Comparison of ENCODE assay signal across 19 cellular contexts in the genomic region with DNA sequence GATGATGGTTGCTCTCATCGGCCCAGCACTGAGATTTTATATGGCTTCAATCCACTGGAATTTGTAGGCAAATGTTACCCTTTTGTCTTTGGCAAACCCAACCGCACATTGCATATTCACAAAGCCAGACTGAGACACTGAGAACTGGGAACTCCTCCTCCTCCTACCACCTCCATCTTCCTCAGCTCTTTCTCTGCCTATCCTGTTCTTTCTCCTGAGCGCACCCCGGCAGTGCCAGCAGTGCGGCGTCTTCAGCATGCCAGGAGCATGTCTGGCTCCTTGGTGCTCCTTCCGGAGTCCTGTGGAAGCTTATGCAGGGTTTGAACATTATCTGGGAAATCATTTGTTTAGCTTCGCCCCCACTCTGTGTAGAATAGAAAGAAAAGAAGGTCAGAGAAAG. TPM values are rescaled to one million over a fixed set of nuclear protein-coding genes. Genes with fewer than 3 reads are reported as not detected.
DNase-seq lines count a peak whose midpoint lies in the region; ATAC-seq, FAIRE-seq and TF ChIP-seq lines count a peak whose summit lies in the region.
"Had no signal": no experiment of that assay in that cellular context is flagged by ENCODE, and none has a peak within 500 bp of the region (broad histone marks: within the 10 kb centered on the region; RNA-seq: fewer than 3 reads in every experiment).

No MANE protein-coding gene starts in this region.

- no peak overlapping the region for H4K8ac ChIP-seq in IMR-90 (ENCODE audit: low read depth in 2 of 2, low read length in 2 of 2)

- H2BK120ac ChIP-seq in IMR-90 (ENCODE audit: low read depth, low read length) = peak overlapping the region; percentile 8; the same call in 1 of the 2 replicates

- DNase-seq in IMR-90 (no peak), bronchial epithelial cell (ENCODE audit: low read depth) (no peak), middle frontal gyrus (ENCODE audit: extremely low spot score, low spot score) (peak; percentile 29), posterior cingulate gyrus (peak in 8 of 10 donors; percentile 37 to 92 (median 66)), MCF 10A (ENCODE audit: unreplicated experiment) (no peak), lower leg skin (ENCODE audit: low spot score in 2 of 2) (no peak)
- DNase-seq in activated T-cell treated with anti-CD3 and anti-CD28 coated beads, Interleukin-2, amount 50 U/mL, for 1 hour = no peak
- DNase-seq: BE2C; CD4-positive, alpha-beta memory T cell; DMS153; DND-41; GDM1; HCEC 1CT; HFFc6 had no signal

- CTCF ChIA-PET in IMR-90 (lab: Yijun Ruan, JAX) = no interaction called here
- CTCF ChIA-PET in MCF 10A (lab: Yijun Ruan, JAX) = interaction anchor here (0.6 to 0.7 kb wide), 2 partner anchors 23 to 157 kb away, joined by 3 read pairs; no protein-coding TSS in a partner anchor

- ATAC-seq in IMR-90 (ENCODE audit: low read depth) (no peak), HG03175 (IDR thresholded peaks at IDR 0.05; ENCODE audit: unreplicated experiment) (no peak)

- H4K20me1 ChIP-seq in IMR-90 (ENCODE audit: insufficient read depth, low read length) = no peaks in the 10 kb centered on the region

- peak; percentile 18 for FAIRE-seq in bronchial epithelial cell (lab: Jason Lieb, UNC)
- FAIRE-seq: A204.1, D721Med, GM12892 had no signal

- H3K79me1 ChIP-seq in IMR-90 (ENCODE audit: low read depth in 1 of 2, low read length in 2 of 2) = no peaks in the 10 kb centered on the region

- peak overlapping the region; percentile 8; the same call in 1 of the 2 replicates for H2BK20ac ChIP-seq in IMR-90 (ENCODE audit: low read depth, low read length)

- intact Hi-C loops in IMR-90 (cut with micrococcal nuclease) = loop anchor here (5.0 kb wide), 1 partner anchor 35 kb away; no protein-coding TSS in a partner anchor
- intact Hi-C loops in posterior cingulate gyrus (cut with DNase I) = no loop called here
- intact Hi-C loops in MCF 10A (cut with micrococcal nuclease) = no loop called here
- intact Hi-C loops in lower leg skin (cut with DNase I; ENCODE audit: low total_unique reads) = no loop called here

- H3K4me3 Mint-ChIP-seq in MCF 10A (ENCODE audit: unreplicated experiment) = no peak overlapping the region
- H3K4me3 Mint-ChIP-seq: CD4-positive, alpha-beta memory T cell; HFFc6 had no signal

- peaks cover 34% of the 10 kb centered on the region for H3K27me3 Mint-ChIP-seq in MCF 10A (ENCODE audit: insufficient read depth, unreplicated experiment)

- H3K9me1 ChIP-seq in IMR-90 (ENCODE audit: insufficient read depth, low read length) = no peaks in the 10 kb centered on the region; the same call in none of the 2 replicates

- H2AK5ac ChIP-seq in IMR-90 (ENCODE audit: low read depth, low read length) = peak overlapping the region; percentile 31; the same call in 1 of the 2 replicates

- H3K23ac ChIP-seq in IMR-90 (ENCODE audit: low read depth, low read length) = no peak overlapping the region

- H2AK9ac ChIP-seq in IMR-90 (replicated peaks; ENCODE audit: low read depth, low read length, poor library complexity) = no peak overlapping the region

- H3K27ac ChIP-seq in IMR-90 (ENCODE audit: insufficient read depth, low read length) = no peak overlapping the region
- H3K27ac ChIP-seq: C4-2B had no signal

- H4K91ac ChIP-seq in IMR-90 (ENCODE audit: insufficient read depth, low read depth, low read length) = no peak overlapping the region; the same call in 1 of the 2 replicates

- H3K18ac ChIP-seq in IMR-90 (ENCODE audit: low read depth, low read length) = no peak overlapping the region

- H3K4me3 ChIP-seq in IMR-90 (ENCODE audit: insufficient read depth, low read depth, low read length) = no peak overlapping the region
- no peak overlapping the region for H3K4me3 ChIP-seq in bronchial epithelial cell (ENCODE audit: low read depth, low read length)
- no peak overlapping the region for H3K4me3 ChIP-seq in lower leg skin (ENCODE audit: low read depth, poor library complexity, severe bottlenecking)

- no peak overlapping the region for H4K5ac ChIP-seq in IMR-90 (ENCODE audit: low read depth, low read length)

- H3K36me3 Mint-ChIP-seq in MCF 10A (ENCODE audit: insufficient read depth, unreplicated experiment) = no peaks in the 10 kb centered on the region
- H3K36me3 Mint-ChIP-seq: CD4-positive, alpha-beta memory T cell had no signal

- TF ChIP-seq POLR2A in IMR-90 (IDR thresholded peaks at IDR 0.05; ENCODE audit: low read depth, low read length) = no peak
- no peak for TF ChIP-seq POLR2A in lower leg skin (IDR thresholded peaks at IDR 0.05)

- H3K9me3 Mint-ChIP-seq in MCF 10A (ENCODE audit: unreplicated experiment) = no peaks in the 10 kb centered on the region

- BruUV-seq in IMR-90 (replicated peaks; lab: Mats Ljungman, UMichigan) (no TSS peak), MCF 10A (replicated peaks; lab: Mats Ljungman, UMichigan) (no TSS peak)

- no peak overlapping the region for H2BK15ac ChIP-seq in IMR-90 (ENCODE audit: low read depth, low read length)

- H3K9ac ChIP-seq in IMR-90 (ENCODE audit: low read depth, low read length) = no peak overlapping the region

- H3K4me2 ChIP-seq in IMR-90 (ENCODE audit: low read depth, low read length) = no peak overlapping the region

- dilution Hi-C loops in IMR-90 (cut with HindIII; ENCODE audit: low sequenced_read_pairs, unreplicated experiment) = no loop called here

- POLR2A ChIA-PET in IMR-90 (lab: Charles Lee; ENCODE audit: unreplicated experiment) = no interaction called here
- POLR2A ChIA-PET in MCF 10A (lab: Yijun Ruan, JAX) = no interaction called here

- no peak for TF ChIP-seq RAD21 in IMR-90 (IDR thresholded peaks at IDR 0.05; ENCODE audit: low read length)

- no peak overlapping the region for H3K27ac Mint-ChIP-seq in MCF 10A (ENCODE audit: low read depth, unreplicated experiment)
- H3K27ac Mint-ChIP-seq: CD4-positive, alpha-beta memory T cell; HFFc6 had no signal

- TF ChIP-seq CTCF in IMR-90 (conservative IDR thresholded peaks at IDR 0.05; ENCODE audit: low read depth, low read length) (no peak), bronchial epithelial cell (IDR thresholded peaks at IDR 0.05; ENCODE audit: insufficient read depth, low read length, severe bottlenecking) (no peak), MCF 10A (IDR thresholded peaks at IDR 0.05; ENCODE audit: unreplicated experiment) (no peak), lower leg skin (IDR thresholded peaks at IDR 0.05) (no peak)

- no peak overlapping the region for H3K56ac ChIP-seq in IMR-90 (ENCODE audit: extremely low read depth, insufficient read depth, low read length)

- H2BK5ac ChIP-seq in IMR-90 (ENCODE audit: low read depth, low read length, poor library complexity, severe bottlenecking) = no peak overlapping the region

- H3K14ac ChIP-seq in IMR-90 (replicated peaks; ENCODE audit: low read depth, low read length) = no peak overlapping the region

- 100% methylated on average over 2 of the region's 8 CpGs; no CpG with 5 or more reads in 1 of the 2 experiments for whole genome bisulfite sequencing in IMR-90 (ENCODE audit: extremely low coverage in 2 of 2, insufficient read length in 1 of 2), 2 experiments
- 88 to 97% methylated on average over 8 of the region's 8 CpGs for WGBS in lower leg skin, 2 donors

- no peaks in the 10 kb centered on the region; the same call in 1 of the 2 replicates for H3K9me3 ChIP-seq in IMR-90 (ENCODE audit: control insufficient read depth, insufficient read depth, low read length)
- H3K9me3 ChIP-seq: BE2C had no signal

- H3K36me3 ChIP-seq in IMR-90 (ENCODE audit: control insufficient read depth, insufficient read depth, low read length) (no peaks in the 10 kb centered on the region), bronchial epithelial cell (ENCODE audit: control insufficient read depth, insufficient read depth, low read length) (no peaks in the 10 kb centered on the region)
- H3K36me3 ChIP-seq: BE2C had no signal

- H3K4me1 Mint-ChIP-seq in MCF 10A (ENCODE audit: insufficient read depth, unreplicated experiment) = no peaks in the 10 kb centered on the region

- in situ Hi-C loops in IMR-90 (cut with MboI; ENCODE audit: low sequenced_read_pairs) = no loop called here

- H3K4ac ChIP-seq in IMR-90 (ENCODE audit: low read depth, low read length) = no peak overlapping the region

- H3K4me1 ChIP-seq in IMR-90 (ENCODE audit: control insufficient read depth, insufficient read depth, low read length) = peaks cover 12% of the 10 kb centered on the region
- H3K4me1 ChIP-seq: BE2C had no signal

- H3K27me3 ChIP-seq in IMR-90 (ENCODE audit: control insufficient read depth, insufficient read depth, low read length) = no peaks in the 10 kb centered on the region
- H3K27me3 ChIP-seq in bronchial epithelial cell (ENCODE audit: control insufficient read depth, insufficient read depth, low read length) = peaks cover 3% of the 10 kb centered on the region
- H3K27me3 ChIP-seq: BE2C had no signal

- H2AFZ ChIP-seq in IMR-90 (replicated peaks; ENCODE audit: low read length, poor library complexity) = peak overlapping the region; percentile 2

TF ChIP-seq in IMR-90, 13 proteins besides CTCF, POLR2A, EP300 and RAD21 (continues in another document):
- no peak for TF ChIP-seq RFX5 (IDR thresholded peaks at IDR 0.05; ENCODE audit: low read depth, low read length)
- no peak for TF ChIP-seq MAFK (IDR thresholded peaks at IDR 0.05; ENCODE audit: low read depth, low read length)
- TF ChIP-seq CEBPB (IDR thresholded peaks at IDR 0.05; ENCODE audit: low read depth, low read length) = no peak
- no peak for TF ChIP-seq MAZ (IDR thresholded peaks at IDR 0.05; ENCODE audit: borderline replicate concordance, low read depth, low read length)
- TF ChIP-seq MXI1 (IDR thresholded peaks at IDR 0.05; ENCODE audit: borderline replicate concordance, low read depth, low read length) = no peak
- no peak for TF ChIP-seq SMC3 (IDR thresholded peaks at IDR 0.05; ENCODE audit: low read depth, low read length)
- TF ChIP-seq RCOR1 (IDR thresholded peaks at IDR 0.05; ENCODE audit: insufficient replicate concordance, low read length) = no peak
- TF ChIP-seq FOS (IDR thresholded peaks at IDR 0.05; ENCODE audit: low read depth, low read length) = no peak
- no peak for TF ChIP-seq ELK1 (IDR thresholded peaks at IDR 0.05; ENCODE audit: borderline replicate concordance, low read depth, low read length)
- TF ChIP-seq BHLHE40 (IDR thresholded peaks at IDR 0.05; ENCODE audit: low read depth, low read length) = no peak

RNA-seq across cellular contexts. Expression of gene TRIB2, which starts 50.8 kb away (rescaled TPM):
- 12.7 and 16.1 TPM in 2 replicates for total RNA-seq in IMR-90 (2012; rRNA removed)
- 10.7 and 12.0 TPM in 2 replicates for polyA plus RNA-seq in IMR-90 (2012; rRNA removed)
- polyA plus RNA-seq in IMR-90 (2012; cell fraction: cytosol; rRNA removed) = 8.4 and 17.9 TPM in 2 replicates
- 30.1 and 46.8 TPM in 2 replicates for polyA plus RNA-seq in IMR-90 (2012; cell fraction: nucleus; rRNA removed; ENCODE audit: low replicate concordance)
- total RNA-seq in bronchial epithelial cell = 6.5 and 7.6 TPM in 2 replicates
- total RNA-seq in MCF 10A (2022) = 12.9 and 14.3 TPM in 2 replicates
- 10 to 100 TPM; 26.1 to 52.5 (median 29.1) TPM for total RNA-seq in lower leg skin

Comparison
In these comparisons a context has a peak if more than half of its experiments do, and no peak if none do; other contexts are left out.
1. DNase-seq: peak in middle frontal gyrus (single experiment) and posterior cingulate gyrus (8 of 10); none in IMR-90 (single experiment), bronchial epithelial cell (single experiment), MCF 10A (single experiment), lower leg skin (0 of 2) and activated T-cell treated with anti-CD3 and anti-CD28 coated beads, Interleukin-2, amount 50 U/mL, for 1 hour (single experiment).